9 cellular contexts compared by ENCODE assay signal in the genomic region with DNA sequence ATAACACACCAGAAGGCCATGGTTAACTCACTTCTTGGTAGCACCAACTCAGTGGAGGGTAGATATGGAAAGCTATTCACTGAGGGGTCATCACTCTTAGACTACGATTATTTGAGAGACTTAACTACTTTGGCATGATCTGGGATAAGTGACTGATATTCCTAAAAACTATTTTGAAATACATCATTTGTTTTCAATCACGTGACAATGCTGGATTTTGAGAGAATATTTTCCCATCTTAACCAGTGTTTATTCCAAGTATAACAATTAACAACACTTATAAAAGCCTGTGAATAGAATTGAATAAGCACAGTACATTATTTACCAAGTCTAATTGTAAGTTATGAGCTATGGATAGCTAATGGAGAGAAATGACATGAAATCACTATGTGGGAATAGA. TPM values are rescaled to one million over a fixed set of nuclear protein-coding genes. Genes with fewer than 3 reads are reported as not detected.
"Had no signal": no experiment of that assay in that cellular context is flagged by ENCODE, and none has a peak within 500 bp of the region (broad histone marks: within the 10 kb centered on the region; RNA-seq: fewer than 3 reads in every experiment).

No MANE protein-coding gene starts in this region.

- DNase-seq: GDM1, GF-D8 had no signal

- H3K4me3 ChIP-seq: GM12878 had no signal

- ATAC-seq: GM12878 had no signal

- FAIRE-seq: G401.6, GM12878, GM12891, GM12892, GM18507, GM19239 had no signal

RNA-seq across cellular contexts. Expression of a gene that starts 22.4 kb away (rescaled TPM):
- total RNA-seq: G401, GM12878 had no signal
- polyA plus RNA-seq: GM12878 had no signal
